In the genomic region with DNA sequence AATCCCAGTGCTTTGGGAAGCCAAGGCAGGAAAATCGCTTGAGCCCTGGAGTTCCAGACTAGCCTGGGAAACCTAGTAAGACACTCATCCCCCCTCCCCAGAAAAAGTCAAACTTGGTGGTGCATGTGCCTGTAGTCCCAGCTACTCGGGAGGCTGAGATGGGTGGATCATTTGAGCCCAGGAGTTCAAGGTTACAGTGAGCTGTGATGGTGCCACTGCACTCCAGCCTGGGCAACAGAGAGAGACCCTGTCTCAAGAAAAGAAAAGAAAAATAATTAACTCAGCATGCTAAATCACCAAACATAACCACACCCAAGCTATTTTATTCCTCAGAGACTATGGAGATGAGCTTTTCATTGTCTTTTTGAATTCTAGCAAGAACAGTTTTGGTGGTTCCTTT, we compare ENCODE assay signal across 20 cellular contexts. TPM values are rescaled to one million over a fixed set of nuclear protein-coding genes. Genes with fewer than 3 reads are reported as not detected.
A peak's percentile ranks its signal among the peaks of the same experiment; 100 is the strongest.
DNase-seq lines count a peak whose midpoint lies in the region; ATAC-seq and TF ChIP-seq lines count a peak whose summit lies in the region.
"Had no signal": no experiment of that assay in that cellular context is flagged by ENCODE, and none has a peak within 500 bp of the region (broad histone marks: within the 10 kb centered on the region; RNA-seq: fewer than 3 reads in every experiment).

No MANE protein-coding gene starts in this region.

- H3K9ac ChIP-seq in H9 (ENCODE audit: extremely low read depth, insufficient read length, low read length): no peak overlapping the region
- peak overlapping the region; percentile 84 for H3K9ac ChIP-seq in mesenchymal stem cell (ENCODE audit: low read length)

- POLR2A ChIA-PET in OCI-LY7 (lab: Charles Lee): interaction anchor here (0.6 to 4.0 kb wide), 16 partner anchors 11 to 488 kb away, joined by 3 to 20 read pairs (median 5); no protein-coding TSS in a partner anchor

- peak overlapping the region; percentile 3 for H2BK20ac ChIP-seq in H9 (ENCODE audit: low read depth, low read length, poor library complexity, severe bottlenecking)

- H3K56ac ChIP-seq in H9 (ENCODE audit: insufficient read length, low read depth, low read length): no peak overlapping the region

- no peak overlapping the region for H2BK15ac ChIP-seq in H9 (ENCODE audit: low read depth, low read length)
- H2BK15ac ChIP-seq in mesenchymal stem cell (ENCODE audit: low read depth, poor library complexity, severe bottlenecking): no peak overlapping the region

- H2AFZ ChIP-seq in H9 (ENCODE audit: low read length): peak overlapping the region; percentile 17
- peak overlapping the region; percentile 97; the same call in 1 of the 2 replicates for H2AFZ ChIP-seq in OCI-LY7 (ENCODE audit: low read length)
- no peak overlapping the region for H2AFZ ChIP-seq in mesenchymal stem cell (ENCODE audit: low read depth, low read length)

- CTCF ChIA-PET in OCI-LY7 (lab: Charles Lee; ENCODE audit: unreplicated experiment): no interaction called here

- 0 out of 7 replicates have a peak overlapping the region, but pooled peaks of 1 of the 3 experiments have one; percentile 27 for H3K27ac Mint-ChIP-seq in H9

- TF ChIP-seq EP300 in suprapubic skin (IDR thresholded peaks at IDR 0.05) (no peak), gastroesophageal sphincter (IDR thresholded peaks at IDR 0.05) (no peak)

- H2AK5ac ChIP-seq in H9 (ENCODE audit: insufficient read length, low read length): no peak overlapping the region
- no peak overlapping the region for H2AK5ac ChIP-seq in mesenchymal stem cell (ENCODE audit: low read length, severe bottlenecking)

- H3K79me2 ChIP-seq in H9 (ENCODE audit: insufficient read depth, low read length): no peaks in the 10 kb centered on the region
- H3K79me2 ChIP-seq in OCI-LY7 (ENCODE audit: insufficient read depth, low read depth, low read length): no peaks in the 10 kb centered on the region

- H3K27ac ChIP-seq in H9 (ENCODE audit: insufficient read length, low read depth, low read length) (no peak overlapping the region), OCI-LY7 (ENCODE audit: low read depth, low read length, poor library complexity, severe bottlenecking) (no peak overlapping the region), mesenchymal stem cell (ENCODE audit: low read length, poor library complexity, severe bottlenecking) (no peak overlapping the region), suprapubic skin (peak overlapping the region; percentile 30), gastroesophageal sphincter (no peak overlapping the region), esophagus squamous epithelium (no peak overlapping the region), uterus (no peak overlapping the region)
- H3K27ac ChIP-seq: SJCRH30 had no signal

- H4K5ac ChIP-seq in H9 (ENCODE audit: insufficient read length, low read depth, low read length): no peak overlapping the region

- no peak overlapping the region for H3K18ac ChIP-seq in H9 (ENCODE audit: insufficient read length, low read depth, low read length)
- peak overlapping the region in 1 of 2 experiments; percentile 21 for H3K18ac ChIP-seq in mesenchymal stem cell (ENCODE audit: low read depth in 1 of 2, low read length in 2 of 2)

- DNase-seq in H9: no peak
- no peak for DNase-seq in OCI-LY7 (ENCODE audit: low spot score)
- DNase-seq in mesenchymal stem cell: no peak
- no peak for DNase-seq in suprapubic skin (ENCODE audit: low spot score in 2 of 2)
- DNase-seq in esophagus squamous epithelium (lab: John Stamatoyannopoulos, UW): no peak
- DNase-seq in uterus: no peak
- DNase-seq: CD4-positive, alpha-beta T cell; DMS79; KG1; NCI-H1092 treated with DMSO at 0.1 percent for 48 hours; NCI-H1436 treated with DMSO at 0.1 percent for 48 hours; NCI-H1930; NCI-H2227 treated with DMSO at 0.1 percent for 48 hours; NCI-H510A; NCI-H774; NK-92 treated with Interleukin-12 subunit alpha and Interleukin-12 subunit beta, amount 100 ng/mL, for 24 hours; SJCRH30 had no signal

- TF ChIP-seq POLR2A in suprapubic skin (IDR thresholded peaks at IDR 0.05): no peak
- no peak for TF ChIP-seq POLR2A in gastroesophageal sphincter (IDR thresholded peaks at IDR 0.05)
- TF ChIP-seq POLR2A in esophagus squamous epithelium (IDR thresholded peaks at IDR 0.05): no peak
- TF ChIP-seq POLR2A in uterus (IDR thresholded peaks at IDR 0.05): no peak

- H3K4me1 ChIP-seq in H9 (ENCODE audit: insufficient read depth, low read length): peaks cover 6% of the 10 kb centered on the region; the same call in 1 of the 2 replicates
- H3K4me1 ChIP-seq in OCI-LY7 (ENCODE audit: insufficient read depth, low read length, poor library complexity, severe bottlenecking): peaks cover 8% of the 10 kb centered on the region
- no peaks in the 10 kb centered on the region for H3K4me1 ChIP-seq in mesenchymal stem cell (ENCODE audit: control insufficient read depth, insufficient read depth, low read depth, low read length)
- H3K4me1 ChIP-seq in suprapubic skin: peaks cover 21% of the 10 kb centered on the region
- H3K4me1 ChIP-seq in gastroesophageal sphincter: peaks cover 0 to 19% (median 0%) of the 10 kb centered on the region in 3 donors
- peaks cover 0 to 15% (median 7%) of the 10 kb centered on the region in 3 donors for H3K4me1 ChIP-seq in esophagus squamous epithelium
- no peaks in the 10 kb centered on the region for H3K4me1 ChIP-seq in uterus
- H3K4me1 ChIP-seq: SJCRH30 had no signal

- H3K4me3 Mint-ChIP-seq in H9: no peak overlapping the region

- H3K36me3 Mint-ChIP-seq in H9 (ENCODE audit: insufficient read depth in 1 of 3, low read depth in 3 of 3): peaks cover 0 to 5% (median 5%) of the 10 kb centered on the region in 3 experiments; a peak in 4 of 7 replicates

- H4K91ac ChIP-seq in H9 (ENCODE audit: insufficient read length, low read depth, low read length) (no peak overlapping the region), mesenchymal stem cell (ENCODE audit: low read length) (no peak overlapping the region)

- no CpG with 5 or more reads among the region's 2 CpGs for WGBS in H9 (ENCODE audit: extremely low coverage, insufficient read length, low lambda C conversion rate)
- WGBS in mesenchymal stem cell: 75% methylated on average over 2 of the region's 2 CpGs
- 63% methylated on average over 2 of the region's 2 CpGs for WGBS in suprapubic skin
- no CpG with 5 or more reads among the region's 2 CpGs for WGBS in gastroesophageal sphincter (ENCODE audit: low coverage in 1 of 2), 2 donors
- 69 to 71% methylated on average over 2 of the region's 2 CpGs for WGBS in esophagus squamous epithelium, 2 donors

- H3K4me1 Mint-ChIP-seq in H9: peaks cover 27 to 34% of the 10 kb centered on the region in 2 experiments

- H4K20me1 ChIP-seq in H9 (ENCODE audit: control insufficient read depth, insufficient read depth, insufficient read length) (no peaks in the 10 kb centered on the region), OCI-LY7 (ENCODE audit: insufficient read depth, low read length) (no peaks in the 10 kb centered on the region)

- H2BK120ac ChIP-seq in H9 (ENCODE audit: low read depth, low read length, poor library complexity, severe bottlenecking): no peak overlapping the region
- peak overlapping the region; percentile 19 for H2BK120ac ChIP-seq in mesenchymal stem cell (ENCODE audit: low read depth, low read length)

- no peak overlapping the region for H3K14ac ChIP-seq in H9 (ENCODE audit: insufficient read depth, low read length)
- no peak overlapping the region for H3K14ac ChIP-seq in mesenchymal stem cell (ENCODE audit: low read length in 2 of 2)

- intact Hi-C loops in OCI-LY7 (cut with micrococcal nuclease; ENCODE audit: unreplicated experiment): loop anchor here (5.0 to 10.0 kb wide), 2 partner anchors 207 to 295 kb away; no protein-coding TSS in a partner anchor
- intact Hi-C loops in esophagus squamous epithelium (cut with DNase I): no loop called here
- intact Hi-C loops in uterus (cut with DNase I; ENCODE audit: low total_unique reads): no loop called here

- no peak overlapping the region for H3K4ac ChIP-seq in H9 (ENCODE audit: low read depth, low read length)
- no peak overlapping the region for H3K4ac ChIP-seq in mesenchymal stem cell (ENCODE audit: low read depth in 1 of 2, low read length in 2 of 2)

- H2BK5ac ChIP-seq in H9 (ENCODE audit: insufficient read length, low read length) (no peak overlapping the region), mesenchymal stem cell (ENCODE audit: low read depth, low read length, poor library complexity, severe bottlenecking) (no peak overlapping the region)

- H2BK12ac ChIP-seq in H9 (ENCODE audit: insufficient read length, low read depth, low read length) (no peak overlapping the region), mesenchymal stem cell (ENCODE audit: low read length in 2 of 2) (no peak overlapping the region)

- H3K27me3 Mint-ChIP-seq in H9 (ENCODE audit: low read depth): no peaks in the 10 kb centered on the region; the same call in 1 of the 2 replicates
- H3K27me3 Mint-ChIP-seq: CD4-positive, alpha-beta T cell had no signal

- no TSS peak for BruUV-seq in OCI-LY7 (replicated peaks; lab: Mats Ljungman, UMichigan)

- H3K36me3 ChIP-seq in OCI-LY7 (ENCODE audit: insufficient read depth, low read length): no peaks in the 10 kb centered on the region
- H3K36me3 ChIP-seq in mesenchymal stem cell (ENCODE audit: control insufficient read depth in 1 of 2, insufficient read depth in 2 of 2, low read depth in 1 of 2, low read length in 2 of 2): no peaks in the 10 kb centered on the region
- no peaks in the 10 kb centered on the region for H3K36me3 ChIP-seq in suprapubic skin
- H3K36me3 ChIP-seq in gastroesophageal sphincter: no peaks in the 10 kb centered on the region
- no peaks in the 10 kb centered on the region for H3K36me3 ChIP-seq in esophagus squamous epithelium
- H3K36me3 ChIP-seq in uterus: no peaks in the 10 kb centered on the region
- H3K36me3 ChIP-seq: HAP-1, SJCRH30 had no signal

- H3K9me3 Mint-ChIP-seq in H9: peaks cover 4 to 8% of the 10 kb centered on the region in 2 experiments
- H3K9me3 Mint-ChIP-seq: CD4-positive, alpha-beta T cell had no signal

- H3T11ph ChIP-seq in H9 (ENCODE audit: low read length): no peak overlapping the region

- no peaks in the 10 kb centered on the region for H3K9me3 ChIP-seq in H9 (ENCODE audit: control insufficient read depth, low read depth, low read length)
- H3K9me3 ChIP-seq in OCI-LY7 (ENCODE audit: low read length): no peaks in the 10 kb centered on the region
- H3K9me3 ChIP-seq in mesenchymal stem cell (ENCODE audit: control insufficient read depth, low read length): no peaks in the 10 kb centered on the region
- H3K9me3 ChIP-seq in suprapubic skin: no peaks in the 10 kb centered on the region
- H3K9me3 ChIP-seq in gastroesophageal sphincter: no peaks in the 10 kb centered on the region
- no peaks in the 10 kb centered on the region for H3K9me3 ChIP-seq in esophagus squamous epithelium
- no peaks in the 10 kb centered on the region for H3K9me3 ChIP-seq in uterus
- H3K9me3 ChIP-seq: HAP-1, SJCRH30 had no signal

- no peaks in the 10 kb centered on the region for H3K9me2 ChIP-seq in OCI-LY7 (ENCODE audit: insufficient read depth, low read length)

- H3K23me2 ChIP-seq in H9 (ENCODE audit: insufficient read length, low read depth, low read length, poor library complexity, severe bottlenecking): no peaks in the 10 kb centered on the region

- H3K4me3 ChIP-seq in OCI-LY7 (ENCODE audit: low read depth, low read length, poor library complexity, severe bottlenecking) (no peak overlapping the region), mesenchymal stem cell (ENCODE audit: insufficient read depth in 1 of 2, low read depth in 1 of 2, low read length in 2 of 2) (no peak overlapping the region), suprapubic skin (no peak overlapping the region), gastroesophageal sphincter (no peak overlapping the region), esophagus squamous epithelium (no peak overlapping the region), uterus (no peak overlapping the region)
- H3K4me3 ChIP-seq: HAP-1 had no signal

- H3K79me1 ChIP-seq in H9 (ENCODE audit: insufficient read depth, low read depth, low read length, poor library complexity, severe bottlenecking): no peaks in the 10 kb centered on the region
- no peaks in the 10 kb centered on the region for H3K79me1 ChIP-seq in mesenchymal stem cell (replicated peaks; ENCODE audit: low read length, poor library complexity, severe bottlenecking)

- H4K8ac ChIP-seq in H9 (replicated peaks; ENCODE audit: insufficient read length, low read depth, low read length) (no peak overlapping the region), mesenchymal stem cell (ENCODE audit: low read length) (no peak overlapping the region)

- no peaks in the 10 kb centered on the region for H3K27me3 ChIP-seq in H9 (ENCODE audit: insufficient read depth, low read length)
- H3K27me3 ChIP-seq in mesenchymal stem cell (ENCODE audit: control insufficient read depth in 1 of 2, insufficient read depth in 1 of 2, low read length in 2 of 2): peaks cover 0 to 9% of the 10 kb centered on the region in 2 experiments
- no peaks in the 10 kb centered on the region for H3K27me3 ChIP-seq in suprapubic skin
- H3K27me3 ChIP-seq in gastroesophageal sphincter: no peaks in the 10 kb centered on the region
- H3K27me3 ChIP-seq in esophagus squamous epithelium: no peaks in the 10 kb centered on the region
- no peaks in the 10 kb centered on the region for H3K27me3 ChIP-seq in uterus
- H3K27me3 ChIP-seq: SJCRH30 had no signal

- no peak overlapping the region for H3K23ac ChIP-seq in H9 (ENCODE audit: insufficient read length, low read depth, low read length)
- no peak overlapping the region for H3K23ac ChIP-seq in mesenchymal stem cell (ENCODE audit: low read length in 2 of 2)

- no peak for ATAC-seq in gastroesophageal sphincter

- no peak overlapping the region for H3K4me2 ChIP-seq in H9 (ENCODE audit: insufficient read depth, insufficient read length, low read length)
- H3K4me2 ChIP-seq in OCI-LY7 (ENCODE audit: low read length): no peak overlapping the region
- H3K4me2 ChIP-seq in mesenchymal stem cell (ENCODE audit: low read length, poor library complexity, severe bottlenecking): no peak overlapping the region

- no peak for TF ChIP-seq CTCF in H9 (conservative IDR thresholded peaks at IDR 0.05)
- no peak for TF ChIP-seq CTCF in OCI-LY7 (conservative IDR thresholded peaks at IDR 0.05; ENCODE audit: low read length)
- no peak for TF ChIP-seq CTCF in suprapubic skin (IDR thresholded peaks at IDR 0.05)
- no peak for TF ChIP-seq CTCF in gastroesophageal sphincter (IDR thresholded peaks at IDR 0.05)
- TF ChIP-seq CTCF in esophagus squamous epithelium (IDR thresholded peaks at IDR 0.05): no peak
- no peak for TF ChIP-seq CTCF in uterus (IDR thresholded peaks at IDR 0.05)

RNA-seq across cellular contexts. Expression of a gene that starts 56.2 kb away (rescaled TPM):
- total RNA-seq in H9 (2021): not detected in 2 replicates
- total RNA-seq in OCI-LY7 (2014; rRNA removed; shearing (Covaris generic)): not detected in 2 replicates
- total RNA-seq in OCI-LY7 (2022): not detected in 2 replicates
- not detected for polyA plus RNA-seq in mesenchymal stem cell (2013, experiment 1 of 2)
- not detected for polyA plus RNA-seq in mesenchymal stem cell (2013, experiment 2 of 2)
- total RNA-seq in suprapubic skin: 100 to 1,000 TPM; 250 to 300 (median 290) TPM
- 10 to 100 TPM in 1 of 4 donors, 1 to 10 TPM in 1, under 1 TPM in 2; 0.54 to 14.6 (median 1.0) TPM for total RNA-seq in gastroesophageal sphincter
- 100 to 1,000 TPM; 255 to 453 (median 376) TPM for total RNA-seq in esophagus squamous epithelium
- total RNA-seq in uterus: under 1 TPM in 1 of 4 donors, not detected in 3; 0.48 TPM
- total RNA-seq: CD4-positive, alpha-beta T cell; SJCRH30 had no signal
- polyA plus RNA-seq: BJ had no signal

Comparison
In these comparisons a context has a peak if more than half of its experiments do, and no peak if none do; other contexts are left out.
1. RNA of a gene that starts 56.2 kb away (total RNA-seq): 255 to 453 TPM in esophagus squamous epithelium and 250 to 300 TPM in suprapubic skin; 0.54 to 14.6 TPM in gastroesophageal sphincter, 0.48 TPM in uterus, not detected in H9 and not detected in OCI-LY7; every median in the first group is over 10 times any median in the second.